ENCODE assay signal across 8 cellular contexts in genomic region chr1:8170059-8170835, GRCh38.
DNase-seq lines count a peak whose midpoint lies in the region; ATAC-seq and TF ChIP-seq lines count a peak whose summit lies in the region.

No MANE protein-coding gene starts in this region.

- DNase-seq in ELF-1 (ENCODE audit: low read depth, low spot score) (peak; percentile 22), DMS 273 (lab: John Stamatoyannopoulos, UW; ENCODE audit: unreplicated experiment) (no peak), NCI-H2227 treated with DMSO at 0.1 percent for 48 hours (lab: John Stamatoyannopoulos, UW) (no peak)
- DNase-seq in effector memory CD8-positive, alpha-beta T cell, result no peak

- H3K9ac ChIP-seq in KMS-11, result no peak overlapping the region
- no peak overlapping the region for H3K9ac ChIP-seq in parathyroid adenoma

- no peak for ATAC-seq in effector memory CD8-positive, alpha-beta T cell (replicated peaks)
- ATAC-seq in HG02973 (IDR thresholded peaks at IDR 0.05; ENCODE audit: unreplicated experiment) (no peak), GM18511 (IDR thresholded peaks at IDR 0.05; ENCODE audit: unreplicated experiment) (no peak)

- TF ChIP-seq CTCF in KMS-11 (conservative IDR thresholded peaks at IDR 0.05; ENCODE audit: low read depth, low read length) (no peak), parathyroid adenoma (IDR thresholded peaks at IDR 0.05) (no peak)

- no peaks in the 10 kb centered on the region for H4K20me1 ChIP-seq in KMS-11 (ENCODE audit: insufficient read depth)

- no peaks in the 10 kb centered on the region for H3K9me3 Mint-ChIP-seq in effector memory CD8-positive, alpha-beta T cell

- H3K27me3 Mint-ChIP-seq in effector memory CD8-positive, alpha-beta T cell, result no peaks in the 10 kb centered on the region

- peak overlapping the region; percentile 64 to 68 for H3K4me3 Mint-ChIP-seq in effector memory CD8-positive, alpha-beta T cell

- H3K9me3 ChIP-seq in parathyroid adenoma (ENCODE audit: control insufficient read depth, low read length), result no peaks in the 10 kb centered on the region

- H3K36me3 Mint-ChIP-seq in effector memory CD8-positive, alpha-beta T cell (ENCODE audit: insufficient read depth), result peaks cover 4% of the 10 kb centered on the region

- H3K27ac Mint-ChIP-seq in effector memory CD8-positive, alpha-beta T cell, result peak overlapping the region; percentile 94 to 97

- H3K36me3 ChIP-seq in KMS-11 (ENCODE audit: insufficient read depth) (no peaks in the 10 kb centered on the region), parathyroid adenoma (ENCODE audit: control insufficient read depth, insufficient read depth, low read length) (no peaks in the 10 kb centered on the region)

- no peak overlapping the region for H3K27ac ChIP-seq in KMS-11
- H3K27ac ChIP-seq in parathyroid adenoma, result peak overlapping the region; percentile 90

- H3K4me2 ChIP-seq in KMS-11 (no peak overlapping the region), parathyroid adenoma (ENCODE audit: low read length) (peak overlapping the region; percentile 68)

- H3K27me3 ChIP-seq in KMS-11 (ENCODE audit: insufficient read depth, low read depth) (no peaks in the 10 kb centered on the region), parathyroid adenoma (ENCODE audit: control insufficient read depth, insufficient read depth, low read length) (no peaks in the 10 kb centered on the region)

- H3K4me1 Mint-ChIP-seq in effector memory CD8-positive, alpha-beta T cell (ENCODE audit: low read depth in 2 of 2), result peaks cover 27 to 31% of the 10 kb centered on the region in 2 donors

- no peaks in the 10 kb centered on the region for H3K79me2 ChIP-seq in KMS-11 (ENCODE audit: insufficient read depth, low read depth)
- no peaks in the 10 kb centered on the region for H3K79me2 ChIP-seq in parathyroid adenoma

- H3K4me3 ChIP-seq in KMS-11 (IDR thresholded peaks at IDR 0.05; ENCODE audit: insufficient read depth, low read depth, low read length) (no peak overlapping the region), parathyroid adenoma (ENCODE audit: low read depth, low read length) (peak overlapping the region; percentile 48)

- H2AFZ ChIP-seq in KMS-11 (ENCODE audit: low read depth) (0 out of 2 replicates have a peak overlapping the region, but pooled peaks have one; percentile 23), parathyroid adenoma (peak overlapping the region; percentile 73)

- peaks cover 41% of the 10 kb centered on the region for H3K4me1 ChIP-seq in KMS-11 (ENCODE audit: low read depth, poor library complexity, severe bottlenecking)
- H3K4me1 ChIP-seq in parathyroid adenoma, result peaks cover 24% of the 10 kb centered on the region
